Comparison of ENCODE assay signal across 19 cellular contexts in the genomic region with DNA sequence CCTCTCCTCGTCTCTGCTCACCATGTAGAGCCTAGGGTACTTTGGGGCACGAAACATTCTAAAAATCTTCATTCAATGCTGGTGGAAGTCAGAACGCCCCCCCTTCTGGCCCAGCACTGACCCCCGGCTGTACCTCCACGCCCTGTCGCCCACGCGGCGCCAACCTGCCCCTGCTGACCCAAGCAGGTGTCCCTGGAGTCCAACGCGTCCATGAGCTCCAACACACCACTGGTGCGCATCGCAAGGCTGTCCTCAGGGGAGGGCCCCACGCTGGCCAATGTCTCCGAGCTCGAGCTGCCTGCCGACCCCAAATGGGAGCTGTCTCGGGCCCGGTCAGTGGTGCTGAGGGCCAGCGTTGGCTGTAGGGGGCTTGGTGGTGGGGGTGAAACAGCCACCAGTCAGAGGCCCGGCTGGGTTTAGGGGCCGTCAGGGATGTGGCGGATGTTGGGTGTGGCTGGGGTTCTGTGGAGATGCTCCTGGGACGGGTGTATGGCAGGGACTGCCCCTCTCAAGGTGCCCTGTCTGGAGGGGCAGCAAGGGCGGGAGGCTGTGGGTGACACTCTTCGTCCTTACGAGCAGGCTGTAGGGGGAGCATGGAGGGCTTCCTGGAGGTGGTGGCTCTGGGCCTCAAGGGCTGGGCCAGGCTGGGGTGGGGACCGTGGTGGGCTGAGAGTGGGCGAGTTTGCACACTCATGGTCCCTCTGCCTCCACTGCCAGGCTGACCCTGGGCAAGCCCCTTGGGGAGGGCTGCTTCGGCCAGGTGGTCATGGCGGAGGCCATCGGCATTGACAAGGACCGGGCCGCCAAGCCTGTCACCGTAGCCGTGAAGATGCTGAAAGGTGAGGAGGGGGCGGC. TPM values are rescaled to one million over a fixed set of nuclear protein-coding genes. Genes with fewer than 3 reads are reported as not detected.
DNase-seq lines count a peak whose midpoint lies in the region; ATAC-seq, FAIRE-seq and TF ChIP-seq lines count a peak whose summit lies in the region.
"Had no signal": no experiment of that assay in that cellular context is flagged by ENCODE, and none has a peak within 500 bp of the region (broad histone marks: within the 10 kb centered on the region; RNA-seq: fewer than 3 reads in every experiment).

No MANE protein-coding gene starts in this region.

- H3K27ac Mint-ChIP-seq in astrocyte (ENCODE audit: unreplicated experiment) (no peak overlapping the region), immature natural killer cell (no peak overlapping the region)
- no peak overlapping the region for H3K27ac Mint-ChIP-seq in stimulated activated memory B cell treated with anti-CD40 and anti-IgM and Interleukin-4, amounts not matched to agents 10 μg/mL and 1 μg/mL and 100 μg/mL, for 72 hours
- H3K27ac Mint-ChIP-seq: CD8-positive, alpha-beta T cell; IgD-negative memory B cell had no signal

- H3K27me3 Mint-ChIP-seq in astrocyte (ENCODE audit: low read depth, unreplicated experiment) (peaks cover 2% of the 10 kb centered on the region), immature natural killer cell (ENCODE audit: low read depth in 3 of 3) (peaks cover 0 to 1% (median 0%) of the 10 kb centered on the region in 3 donors)
- peaks cover 40% of the 10 kb centered on the region for H3K27me3 Mint-ChIP-seq in stimulated activated memory B cell treated with anti-CD40 and anti-IgM and Interleukin-4, amounts not matched to agents 10 μg/mL and 1 μg/mL and 100 μg/mL, for 72 hours
- H3K27me3 Mint-ChIP-seq: IgD-negative memory B cell had no signal

- H3K36me3 ChIP-seq in BLaER1 (no peaks in the 10 kb centered on the region), HEK293 (ENCODE audit: control insufficient read depth in 2 of 2, insufficient read depth in 1 of 2, low read length in 2 of 2) (peaks cover 0 to 69% of the 10 kb centered on the region in 2 experiments; a peak in 1 of 3 replicates), astrocyte (ENCODE audit: insufficient read depth, low read length) (no peaks in the 10 kb centered on the region), mesenchymal stem cell (ENCODE audit: control insufficient read depth in 1 of 2, insufficient read depth in 2 of 2, low read depth in 1 of 2, low read length in 2 of 2) (peaks cover 0 to 9% of the 10 kb centered on the region in 2 experiments)

- DNase-seq in astrocyte (ENCODE audit: low read depth) (no peak), mesenchymal stem cell (no peak), immature natural killer cell (no peak), superior temporal gyrus (ENCODE audit: extremely low spot score) (no peak)
- DNase-seq: AML-193; Calu3; CD8-positive, alpha-beta T cell; DND-41; EL; KG1 had no signal

- H3K9me3 ChIP-seq in BLaER1 = no peaks in the 10 kb centered on the region
- H3K9me3 ChIP-seq in HEK293 (ENCODE audit: control insufficient read depth, insufficient read depth, low read depth, low read length) = no peaks in the 10 kb centered on the region
- no peaks in the 10 kb centered on the region for H3K9me3 ChIP-seq in astrocyte (ENCODE audit: insufficient read depth, low read depth, low read length)
- H3K9me3 ChIP-seq in mesenchymal stem cell (ENCODE audit: control insufficient read depth, low read length) = no peaks in the 10 kb centered on the region
- H3K9me3 ChIP-seq: HAP-1 had no signal

- H3K79me1 ChIP-seq in mesenchymal stem cell (replicated peaks; ENCODE audit: low read length, poor library complexity, severe bottlenecking) = no peaks in the 10 kb centered on the region

- WGBS in mesenchymal stem cell = 93% methylated on average over 37 of the region's 37 CpGs

- no peak for FAIRE-seq in astrocyte (lab: Jason Lieb, UNC)
- FAIRE-seq: A204.1, GM12878 had no signal

- H3K4me1 ChIP-seq in BLaER1 = peaks cover 59% of the 10 kb centered on the region
- H3K4me1 ChIP-seq in HEK293 (ENCODE audit: control insufficient read depth, insufficient read depth, low read length) = no peaks in the 10 kb centered on the region
- H3K4me1 ChIP-seq in astrocyte (ENCODE audit: insufficient read depth, low read length) = no peaks in the 10 kb centered on the region
- peaks cover 2% of the 10 kb centered on the region for H3K4me1 ChIP-seq in mesenchymal stem cell (ENCODE audit: control insufficient read depth, insufficient read depth, low read depth, low read length)
- H3K4me1 ChIP-seq: HAP-1 had no signal

- H3K4me1 Mint-ChIP-seq in astrocyte (ENCODE audit: low read depth, unreplicated experiment) (no peaks in the 10 kb centered on the region), immature natural killer cell (no peaks in the 10 kb centered on the region)
- no peaks in the 10 kb centered on the region for H3K4me1 Mint-ChIP-seq in stimulated activated memory B cell treated with anti-CD40 and anti-IgM and Interleukin-4, amounts not matched to agents 10 μg/mL and 1 μg/mL and 100 μg/mL, for 72 hours
- H3K4me1 Mint-ChIP-seq: IgD-negative memory B cell had no signal

- H3K9me3 Mint-ChIP-seq in astrocyte (ENCODE audit: unreplicated experiment) (no peaks in the 10 kb centered on the region), immature natural killer cell (no peaks in the 10 kb centered on the region)
- H3K9me3 Mint-ChIP-seq in stimulated activated memory B cell treated with anti-CD40 and anti-IgM and Interleukin-4, amounts not matched to agents 10 μg/mL and 1 μg/mL and 100 μg/mL, for 72 hours = no peaks in the 10 kb centered on the region
- H3K9me3 Mint-ChIP-seq: CD8-positive, alpha-beta T cell; IgD-negative memory B cell had no signal

- TF ChIP-seq CTCF in HEK293 (tag by site-specific recombination; IDR thresholded peaks at IDR 0.05) (no peak), astrocyte (IDR thresholded peaks at IDR 0.05; ENCODE audit: insufficient read depth, low read depth, low read length) (no peak)

- H4K8ac ChIP-seq in mesenchymal stem cell (ENCODE audit: low read length) = no peak overlapping the region

- H2BK12ac ChIP-seq in mesenchymal stem cell (ENCODE audit: low read length in 2 of 2) = no peak overlapping the region

- no peak overlapping the region for H3K14ac ChIP-seq in mesenchymal stem cell (ENCODE audit: low read length in 2 of 2)

- no peaks in the 10 kb centered on the region for H3K79me2 ChIP-seq in astrocyte (ENCODE audit: insufficient read depth, low read length)

- no peak overlapping the region for H2BK120ac ChIP-seq in mesenchymal stem cell (ENCODE audit: low read depth, low read length)

- no peak overlapping the region for H2BK15ac ChIP-seq in mesenchymal stem cell (ENCODE audit: low read depth, poor library complexity, severe bottlenecking)

- H3K36me3 Mint-ChIP-seq in astrocyte (ENCODE audit: low read depth, unreplicated experiment) (no peaks in the 10 kb centered on the region), immature natural killer cell (no peaks in the 10 kb centered on the region)
- no peaks in the 10 kb centered on the region for H3K36me3 Mint-ChIP-seq in stimulated activated memory B cell treated with anti-CD40 and anti-IgM and Interleukin-4, amounts not matched to agents 10 μg/mL and 1 μg/mL and 100 μg/mL, for 72 hours
- H3K36me3 Mint-ChIP-seq: CD8-positive, alpha-beta T cell; IgD-negative memory B cell had no signal

- H2BK5ac ChIP-seq in mesenchymal stem cell (ENCODE audit: low read depth, low read length, poor library complexity, severe bottlenecking) = no peak overlapping the region

- no peak overlapping the region for H3K4me3 ChIP-seq in BLaER1
- no peak overlapping the region for H3K4me3 ChIP-seq in HEK293 (ENCODE audit: low read depth, low read length)
- H3K4me3 ChIP-seq in astrocyte (ENCODE audit: insufficient read depth, low read depth, low read length) = no peak overlapping the region
- H3K4me3 ChIP-seq in mesenchymal stem cell (ENCODE audit: insufficient read depth in 1 of 2, low read depth in 1 of 2, low read length in 2 of 2) = no peak overlapping the region
- H3K4me3 ChIP-seq: GM12878, HAP-1 had no signal

- H3K27me3 ChIP-seq in BLaER1 = peaks cover 4% of the 10 kb centered on the region
- H3K27me3 ChIP-seq in astrocyte (ENCODE audit: insufficient read depth, low read length) = no peaks in the 10 kb centered on the region
- H3K27me3 ChIP-seq in mesenchymal stem cell (ENCODE audit: control insufficient read depth in 1 of 2, insufficient read depth in 1 of 2, low read length in 2 of 2) = peaks cover 0 to 26% of the 10 kb centered on the region in 2 experiments

- CTCF ChIA-PET in HEK293 (lab: Yijun Ruan, JAX) = no interaction called here

- no peak overlapping the region for H3K9ac ChIP-seq in BLaER1
- H3K9ac ChIP-seq in astrocyte (ENCODE audit: low read length) = no peak overlapping the region
- H3K9ac ChIP-seq in mesenchymal stem cell (ENCODE audit: low read length) = no peak overlapping the region

- H3K4ac ChIP-seq in mesenchymal stem cell (ENCODE audit: low read depth in 1 of 2, low read length in 2 of 2) = no peak overlapping the region

- H4K20me1 ChIP-seq in BLaER1 (peaks cover 48% of the 10 kb centered on the region), astrocyte (ENCODE audit: insufficient read depth, low read length) (peaks cover 7% of the 10 kb centered on the region)

- no peak overlapping the region for H2AK5ac ChIP-seq in mesenchymal stem cell (ENCODE audit: low read length, severe bottlenecking)

- no peak overlapping the region for H3K27ac ChIP-seq in BLaER1
- no peak overlapping the region for H3K27ac ChIP-seq in HEK293 (ENCODE audit: extremely low read depth, low read depth, low read length)
- no peak overlapping the region for H3K27ac ChIP-seq in astrocyte (ENCODE audit: low read depth, low read length)
- H3K27ac ChIP-seq in mesenchymal stem cell (ENCODE audit: low read length, poor library complexity, severe bottlenecking) = no peak overlapping the region
- H3K27ac ChIP-seq: HL-60 had no signal

- H3K4me2 ChIP-seq in BLaER1 (peak overlapping the region; percentile 51), astrocyte (ENCODE audit: low read length) (no peak overlapping the region), mesenchymal stem cell (ENCODE audit: low read length, poor library complexity, severe bottlenecking) (no peak overlapping the region)

- no peak overlapping the region for H2AFZ ChIP-seq in astrocyte (ENCODE audit: low read depth, low read length)
- H2AFZ ChIP-seq in mesenchymal stem cell (ENCODE audit: low read depth, low read length) = no peak overlapping the region

- H3K23ac ChIP-seq in mesenchymal stem cell (ENCODE audit: low read length in 2 of 2) = no peak overlapping the region

- no peak overlapping the region for H3K18ac ChIP-seq in mesenchymal stem cell (ENCODE audit: low read depth in 1 of 2, low read length in 2 of 2)

- H3K4me3 Mint-ChIP-seq in astrocyte (ENCODE audit: unreplicated experiment) (peak overlapping the region; percentile 27), immature natural killer cell (no peak overlapping the region)
- no peak overlapping the region for H3K4me3 Mint-ChIP-seq in stimulated activated memory B cell treated with anti-CD40 and anti-IgM and Interleukin-4, amounts not matched to agents 10 μg/mL and 1 μg/mL and 100 μg/mL, for 72 hours
- H3K4me3 Mint-ChIP-seq: CD8-positive, alpha-beta T cell; IgD-negative memory B cell had no signal

- no peak for ATAC-seq in GM21619 (IDR thresholded peaks at IDR 0.05; ENCODE audit: unreplicated experiment)
- ATAC-seq in stimulated activated memory B cell treated with anti-CD40 and anti-IgM and Interleukin-4, amounts not matched to agents 10 μg/mL and 1 μg/mL and 100 μg/mL, for 72 hours = no peak
- ATAC-seq: CD8-positive, alpha-beta T cell; GM12878 had no signal

- POLR2A ChIA-PET in HEK293 (lab: Yijun Ruan, JAX) = no interaction called here

- peak overlapping the region; percentile 43 for H4K91ac ChIP-seq in mesenchymal stem cell (ENCODE audit: low read length)

RNA-seq across cellular contexts. Expression of a gene that starts 11.8 kb away (rescaled TPM):
- 3.6 and 3.9 TPM in 2 replicates for total RNA-seq in astrocyte
- polyA plus RNA-seq in mesenchymal stem cell (2013, experiment 1 of 2) = 0.65 TPM
- polyA plus RNA-seq in mesenchymal stem cell (2013, experiment 2 of 2) = 0.48 TPM
- not detected for polyA plus RNA-seq in immature natural killer cell
- total RNA-seq: CD8-positive, alpha-beta T cell had no signal

RNA-seq across cellular contexts. Expression of a gene that starts 51.1 kb away (rescaled TPM):
- total RNA-seq in astrocyte = 53.1 and 60.3 TPM in 2 replicates
- 17.9 TPM for polyA plus RNA-seq in mesenchymal stem cell (2013, experiment 1 of 2)
- polyA plus RNA-seq in mesenchymal stem cell (2013, experiment 2 of 2) = 17.5 TPM
- 10 to 100 TPM in 2 of 3 donors, 1 to 10 TPM in 1; 8.0 to 17.0 (median 10.6) TPM for polyA plus RNA-seq in immature natural killer cell
